13 cellular contexts compared by ENCODE assay signal in genomic region chr22:21946262-21946925, GRCh38. TPM values are rescaled to one million over a fixed set of nuclear protein-coding genes. Genes with fewer than 3 reads are reported as not detected.
DNase-seq lines count a peak whose midpoint lies in the region; TF ChIP-seq lines count a peak whose summit lies in the region.
"Had no signal": no experiment of that assay in that cellular context is flagged by ENCODE, and none has a peak within 500 bp of the region (broad histone marks: within the 10 kb centered on the region; RNA-seq: fewer than 3 reads in every experiment).

No MANE protein-coding gene starts in this region.

- peaks cover 28% of the 10 kb centered on the region for H3K36me3 ChIP-seq in BLaER1
- peaks cover 22% of the 10 kb centered on the region for H3K36me3 ChIP-seq in adipocyte (ENCODE audit: control insufficient read depth, insufficient read depth, low read length, severe bottlenecking)
- H3K36me3 ChIP-seq in skeletal muscle satellite cell (ENCODE audit: insufficient read depth, low read length), result peaks cover 24% of the 10 kb centered on the region

- peak; percentile 4 for DNase-seq in adipocyte (ENCODE audit: low read depth)
- DNase-seq in glutamatergic neuron, result no peak
- no peak for DNase-seq in osteocyte (ENCODE audit: extremely low spot score, unreplicated experiment)
- no peak for DNase-seq in H4 (ENCODE audit: low spot score)
- no peak for DNase-seq in RKO (ENCODE audit: low spot score)
- no peak for DNase-seq in SKM-1 treated with dmso at 0.1 percent for 144 hours (lab: John Stamatoyannopoulos, UW; ENCODE audit: unreplicated experiment)
- DNase-seq: activated CD4-positive, alpha-beta T cell treated with anti-CD3 and anti-CD28 coated beads, Interleukin-2, amount 50 U/mL, for 4 hours; activated gamma-delta T cell; NCI-H1048; stimulated activated CD4-positive, alpha-beta T cell treated with anti-CD3 and anti-CD28 coated beads, Interleukin-15, amount 100 ng/mL, for 24 hours had no signal

- peak overlapping the region; percentile 54 for H3K4me3 Mint-ChIP-seq in glutamatergic neuron (ENCODE audit: unreplicated experiment)
- no peak overlapping the region for H3K4me3 Mint-ChIP-seq in osteocyte (ENCODE audit: unreplicated experiment)
- H3K4me3 Mint-ChIP-seq: natural killer cell treated with Interleukin-12 subunit alpha and Interleukin-12 subunit beta and Interleukin-15 and Interleukin-18, amount 100 ng/mL, for 72 hours had no signal

- H3K27ac Mint-ChIP-seq in glutamatergic neuron (ENCODE audit: unreplicated experiment) (no peak overlapping the region), osteocyte (ENCODE audit: unreplicated experiment) (no peak overlapping the region)

- peak overlapping the region; percentile 27 for H3K9ac ChIP-seq in BLaER1
- peak overlapping the region; percentile 70 for H3K9ac ChIP-seq in adipocyte (ENCODE audit: low read length)
- peak overlapping the region; percentile 59 for H3K9ac ChIP-seq in skeletal muscle satellite cell (ENCODE audit: low read depth, low read length)

- no peaks in the 10 kb centered on the region for H3K9me3 ChIP-seq in BLaER1
- no peaks in the 10 kb centered on the region for H3K9me3 ChIP-seq in adipocyte (ENCODE audit: control insufficient read depth, low read length)
- no peaks in the 10 kb centered on the region for H3K9me3 ChIP-seq in skeletal muscle satellite cell (replicated peaks; ENCODE audit: low read length)

- H3K4me2 ChIP-seq in BLaER1 (peak overlapping the region; percentile 97), skeletal muscle satellite cell (ENCODE audit: low read length) (no peak overlapping the region)

- H3K4me1 ChIP-seq in BLaER1 (peaks cover 100% of the 10 kb centered on the region), adipocyte (ENCODE audit: control insufficient read depth, insufficient read depth, low read length) (peaks cover 39% of the 10 kb centered on the region), skeletal muscle satellite cell (ENCODE audit: control insufficient read depth, insufficient read depth, low read length) (peaks cover 70% of the 10 kb centered on the region)

- H3K27ac ChIP-seq in BLaER1, result peak overlapping the region; percentile 74

- no peaks in the 10 kb centered on the region; the same call in 1 of the 2 replicates for H4K20me1 ChIP-seq in BLaER1

- H3K36me3 Mint-ChIP-seq in glutamatergic neuron (ENCODE audit: unreplicated experiment), result peaks cover 5% of the 10 kb centered on the region
- H3K36me3 Mint-ChIP-seq in osteocyte (ENCODE audit: unreplicated experiment), result peaks cover 10% of the 10 kb centered on the region
- H3K36me3 Mint-ChIP-seq: natural killer cell treated with Interleukin-12 subunit alpha and Interleukin-12 subunit beta and Interleukin-15 and Interleukin-18, amount 100 ng/mL, for 72 hours had no signal

- no peak for TF ChIP-seq CTCF in glutamatergic neuron (IDR thresholded peaks at IDR 0.05; ENCODE audit: partially characterized antibody, unreplicated experiment)
- no peak for TF ChIP-seq CTCF in osteocyte (IDR thresholded peaks at IDR 0.05)

- no peak overlapping the region for H3K4me3 ChIP-seq in BLaER1
- no peak overlapping the region for H3K4me3 ChIP-seq in adipocyte (ENCODE audit: low read length)
- no peak overlapping the region for H3K4me3 ChIP-seq in skeletal muscle satellite cell (ENCODE audit: low read length)

- H3K9me3 Mint-ChIP-seq in glutamatergic neuron (ENCODE audit: unreplicated experiment) (peaks cover 8% of the 10 kb centered on the region), osteocyte (ENCODE audit: unreplicated experiment) (no peaks in the 10 kb centered on the region)
- H3K9me3 Mint-ChIP-seq: natural killer cell treated with Interleukin-12 subunit alpha and Interleukin-12 subunit beta and Interleukin-15 and Interleukin-18, amount 100 ng/mL, for 72 hours had no signal

- H3K27me3 Mint-ChIP-seq in glutamatergic neuron (ENCODE audit: unreplicated experiment) (peaks cover 2% of the 10 kb centered on the region), osteocyte (ENCODE audit: unreplicated experiment) (no peaks in the 10 kb centered on the region)
- H3K27me3 Mint-ChIP-seq: natural killer cell treated with Interleukin-12 subunit alpha and Interleukin-12 subunit beta and Interleukin-15 and Interleukin-18, amount 100 ng/mL, for 72 hours had no signal

- H3K4me1 Mint-ChIP-seq in glutamatergic neuron (ENCODE audit: low read depth, unreplicated experiment) (peaks cover 37% of the 10 kb centered on the region), osteocyte (ENCODE audit: unreplicated experiment) (peaks cover 43% of the 10 kb centered on the region)

- H3K27me3 ChIP-seq in BLaER1 (no peaks in the 10 kb centered on the region), adipocyte (replicated peaks; ENCODE audit: control insufficient read depth, insufficient read depth, low read length) (no peaks in the 10 kb centered on the region), skeletal muscle satellite cell (ENCODE audit: control insufficient read depth, insufficient read depth, low read length) (no peaks in the 10 kb centered on the region)

RNA-seq across cellular contexts. Expression of gene PPM1F, which starts 6.3 kb away (rescaled TPM):
- total RNA-seq in glutamatergic neuron (ENCODE audit: unreplicated experiment) (40.1 TPM), osteocyte (37.6 and 40.2 TPM in 2 replicates)
- total RNA-seq in skeletal muscle satellite cell (2012; rRNA removed), result 36.0 and 38.3 TPM in 2 replicates
- total RNA-seq in H4 (2014; rRNA removed; shearing (Covaris generic)), result 9.2 and 14.1 TPM in 2 replicates

RNA-seq across cellular contexts. Expression of gene TOP3B, which starts 36.2 kb away (rescaled TPM):
- total RNA-seq in glutamatergic neuron (ENCODE audit: unreplicated experiment) (83.5 TPM), osteocyte (37.0 and 46.0 TPM in 2 replicates)
- 19.0 and 23.2 TPM in 2 replicates for total RNA-seq in skeletal muscle satellite cell (2012; rRNA removed)
- 9.3 and 10.8 TPM in 2 replicates for total RNA-seq in H4 (2014; rRNA removed; shearing (Covaris generic))
